11 cellular contexts compared by ENCODE assay signal in the genomic region with DNA sequence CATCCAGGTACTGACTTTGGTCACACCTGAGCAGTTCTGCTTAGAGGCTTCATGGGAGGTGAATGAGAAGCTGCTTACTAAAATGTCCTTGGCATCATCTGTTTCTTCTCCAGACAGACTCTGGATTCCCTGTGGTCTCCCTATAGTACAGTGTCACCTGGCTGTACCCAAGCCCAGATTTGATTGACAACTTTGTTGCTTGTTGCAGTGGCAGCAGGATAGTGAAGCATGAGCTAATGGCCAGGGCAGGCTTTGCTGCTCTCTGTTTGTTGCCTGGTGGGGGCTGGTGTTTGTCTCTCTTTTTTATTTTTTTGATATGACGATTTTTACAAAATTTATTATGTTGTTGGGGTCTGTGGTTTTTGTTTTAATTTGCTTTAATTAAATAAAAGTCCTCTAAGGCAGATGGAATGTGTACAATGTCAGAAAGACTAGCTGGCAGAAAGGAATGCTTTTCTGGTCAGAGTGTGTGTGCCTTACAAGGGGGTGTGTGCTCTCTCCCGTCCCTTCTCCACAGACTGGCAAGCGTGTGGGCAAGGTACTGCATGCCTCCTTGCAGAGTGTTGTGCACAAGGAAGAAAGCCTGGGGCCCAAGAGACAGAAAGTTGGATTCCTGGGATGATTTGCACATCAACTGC. TPM values are rescaled to one million over a fixed set of nuclear protein-coding genes. Genes with fewer than 3 reads are reported as not detected.
A peak's percentile ranks its signal among the peaks of the same experiment; 100 is the strongest.
DNase-seq lines count a peak whose midpoint lies in the region; ATAC-seq and TF ChIP-seq lines count a peak whose summit lies in the region.
"Had no signal": no experiment of that assay in that cellular context is flagged by ENCODE, and none has a peak within 500 bp of the region (broad histone marks: within the 10 kb centered on the region; RNA-seq: fewer than 3 reads in every experiment).

No MANE protein-coding gene starts in this region.

- H3K36me3 ChIP-seq in lower lobe of right lung (peaks cover 33% of the 10 kb centered on the region), upper lobe of left lung (peaks cover 0 to 37% (median 2%) of the 10 kb centered on the region in 4 donors)

- H3K27me3 ChIP-seq in lower lobe of right lung (ENCODE audit: low read depth) (no peaks in the 10 kb centered on the region), upper lobe of left lung (no peaks in the 10 kb centered on the region)

- no peaks in the 10 kb centered on the region for H3K9me3 Mint-ChIP-seq in activated CD8-positive, alpha-beta T cell treated with anti-CD3 and anti-CD28 coated beads, Interleukin-2, amount 10 ng/mL, durations not matched to agents 7 days and 5 days (ENCODE audit: insufficient read depth)
- H3K9me3 Mint-ChIP-seq in activated CD8-positive, alpha-beta T cell treated with anti-CD3 and anti-CD28 coated beads for 36 hours, result no peaks in the 10 kb centered on the region
- peaks cover 2% of the 10 kb centered on the region for H3K9me3 Mint-ChIP-seq in chondrocyte (ENCODE audit: low read depth)

- POLR2A ChIA-PET in activated CD8-positive, alpha-beta T cell treated with anti-CD3 and anti-CD28 coated beads, Interleukin-2, amount 10 ng/mL, durations not matched to agents 7 days and 5 days (lab: Charles Lee), result no interaction called here
- POLR2A ChIA-PET in activated CD8-positive, alpha-beta T cell treated with anti-CD3 and anti-CD28 coated beads for 36 hours (lab: Charles Lee), result no interaction called here

- no peak for TF ChIP-seq EP300 in upper lobe of left lung (IDR thresholded peaks at IDR 0.05)

- H3K4me1 ChIP-seq in lower lobe of right lung (peaks cover 32% of the 10 kb centered on the region), upper lobe of left lung (peaks cover 33 to 42% (median 36%) of the 10 kb centered on the region in 4 donors)

- H3K4me3 Mint-ChIP-seq in activated CD8-positive, alpha-beta T cell treated with anti-CD3 and anti-CD28 coated beads, Interleukin-2, amount 10 ng/mL, durations not matched to agents 7 days and 5 days, result no peak overlapping the region
- H3K4me3 Mint-ChIP-seq in activated CD8-positive, alpha-beta T cell treated with anti-CD3 and anti-CD28 coated beads for 36 hours, result no peak overlapping the region
- peak overlapping the region; percentile 48 for H3K4me3 Mint-ChIP-seq in chondrocyte (ENCODE audit: unreplicated experiment)
- H3K4me3 Mint-ChIP-seq: B cell had no signal

- H3K27ac Mint-ChIP-seq in activated CD8-positive, alpha-beta T cell treated with anti-CD3 and anti-CD28 coated beads, Interleukin-2, amount 10 ng/mL, durations not matched to agents 7 days and 5 days, result peak overlapping the region; percentile 48
- H3K27ac Mint-ChIP-seq in activated CD8-positive, alpha-beta T cell treated with anti-CD3 and anti-CD28 coated beads for 36 hours, result no peak overlapping the region
- peak overlapping the region; percentile 84 for H3K27ac Mint-ChIP-seq in chondrocyte (ENCODE audit: unreplicated experiment)
- H3K27ac Mint-ChIP-seq: B cell had no signal

- DNase-seq in activated CD8-positive, alpha-beta T cell treated with anti-CD3 and anti-CD28 coated beads, Interleukin-2, amount 10 ng/mL, durations not matched to agents 7 days and 5 days, result no peak
- no peak for DNase-seq in activated CD8-positive, alpha-beta T cell treated with anti-CD3 and anti-CD28 coated beads for 36 hours
- DNase-seq in chondrocyte (ENCODE audit: low spot score) (no peak), lower lobe of right lung (no peak), upper lobe of left lung (no peak), NCI-H2227 (lab: John Stamatoyannopoulos, UW; ENCODE audit: unreplicated experiment) (no peak)
- DNase-seq: hippocampal formation, NCI-H1092 had no signal

- no peaks in the 10 kb centered on the region for H3K27me3 Mint-ChIP-seq in activated CD8-positive, alpha-beta T cell treated with anti-CD3 and anti-CD28 coated beads, Interleukin-2, amount 10 ng/mL, durations not matched to agents 7 days and 5 days (ENCODE audit: low read depth)
- H3K27me3 Mint-ChIP-seq in activated CD8-positive, alpha-beta T cell treated with anti-CD3 and anti-CD28 coated beads for 36 hours, result no peaks in the 10 kb centered on the region
- no peaks in the 10 kb centered on the region for H3K27me3 Mint-ChIP-seq in chondrocyte (ENCODE audit: low read depth)
- H3K27me3 Mint-ChIP-seq: B cell had no signal

- H3K36me3 Mint-ChIP-seq in activated CD8-positive, alpha-beta T cell treated with anti-CD3 and anti-CD28 coated beads, Interleukin-2, amount 10 ng/mL, durations not matched to agents 7 days and 5 days (ENCODE audit: low read depth), result peaks cover 46% of the 10 kb centered on the region
- peaks cover 34% of the 10 kb centered on the region for H3K36me3 Mint-ChIP-seq in activated CD8-positive, alpha-beta T cell treated with anti-CD3 and anti-CD28 coated beads for 36 hours (ENCODE audit: low read depth)
- peaks cover 9% of the 10 kb centered on the region for H3K36me3 Mint-ChIP-seq in chondrocyte (ENCODE audit: low read depth)

- no peak for TF ChIP-seq POLR2A in upper lobe of left lung (IDR thresholded peaks at IDR 0.05)

- H3K4me1 Mint-ChIP-seq in activated CD8-positive, alpha-beta T cell treated with anti-CD3 and anti-CD28 coated beads, Interleukin-2, amount 10 ng/mL, durations not matched to agents 7 days and 5 days (ENCODE audit: low read depth), result peaks cover 6% of the 10 kb centered on the region
- peaks cover 6% of the 10 kb centered on the region for H3K4me1 Mint-ChIP-seq in activated CD8-positive, alpha-beta T cell treated with anti-CD3 and anti-CD28 coated beads for 36 hours (ENCODE audit: low read depth)
- peaks cover 51% of the 10 kb centered on the region for H3K4me1 Mint-ChIP-seq in chondrocyte (ENCODE audit: low read depth)

- peak overlapping the region; percentile 78 for H3K27ac ChIP-seq in lower lobe of right lung
- peak overlapping the region; percentile 50 to 90 (median 77) for H3K27ac ChIP-seq in upper lobe of left lung

- no peak for TF ChIP-seq CTCF in activated CD8-positive, alpha-beta T cell treated with anti-CD3 and anti-CD28 coated beads for 36 hours (IDR thresholded peaks at IDR 0.05)
- no peak for TF ChIP-seq CTCF in chondrocyte (IDR thresholded peaks at IDR 0.05)
- no peak for TF ChIP-seq CTCF in lower lobe of right lung (IDR thresholded peaks at IDR 0.05)
- TF ChIP-seq CTCF in upper lobe of left lung (IDR thresholded peaks at IDR 0.05), result no peak

- no peaks in the 10 kb centered on the region for H3K9me3 ChIP-seq in lower lobe of right lung
- H3K9me3 ChIP-seq in upper lobe of left lung, result no peaks in the 10 kb centered on the region

- CTCF ChIA-PET in activated CD8-positive, alpha-beta T cell treated with anti-CD3 and anti-CD28 coated beads, Interleukin-2, amount 10 ng/mL, durations not matched to agents 7 days and 5 days (lab: Charles Lee), result interaction anchor here (0.8 to 1.4 kb wide), 3 partner anchors 19 to 27 kb away, joined by 3 to 5 read pairs (median 3); no protein-coding TSS in a partner anchor
- CTCF ChIA-PET in activated CD8-positive, alpha-beta T cell treated with anti-CD3 and anti-CD28 coated beads for 36 hours (lab: Charles Lee), result interaction anchor here (0.8 kb wide), 1 partner anchor 10 kb away, joined by 3 read pairs; no protein-coding TSS in a partner anchor

- ATAC-seq in activated CD8-positive, alpha-beta T cell treated with anti-CD3 and anti-CD28 coated beads, Interleukin-2, amount 10 ng/mL, durations not matched to agents 7 days and 5 days, result no peak
- ATAC-seq in activated CD8-positive, alpha-beta T cell treated with anti-CD3 and anti-CD28 coated beads for 36 hours, result no peak
- peak; percentile 78 to 82 for ATAC-seq in lower lobe of right lung
- ATAC-seq in upper lobe of left lung (ENCODE audit: low FRiP score in 2 of 2), result peak; percentile 40 to 79
- ATAC-seq in HG03354 (IDR thresholded peaks at IDR 0.05; ENCODE audit: poor library complexity, severe bottlenecking, unreplicated experiment), result no peak
- no peak for ATAC-seq in HG02938 (IDR thresholded peaks at IDR 0.05; ENCODE audit: unreplicated experiment)

- no peak overlapping the region for H3K4me3 ChIP-seq in lower lobe of right lung
- H3K4me3 ChIP-seq in upper lobe of left lung, result no peak overlapping the region

- 38 to 58% methylated on average over 3 of the region's 3 CpGs for WGBS in upper lobe of left lung, 2 donors

- intact Hi-C loops in activated CD8-positive, alpha-beta T cell treated with anti-CD3 and anti-CD28 coated beads for 36 hours (cut with micrococcal nuclease), result no loop called here
- intact Hi-C loops in lower lobe of right lung (cut with DNase I), result no loop called here

RNA-seq across cellular contexts. Expression of a gene that starts 15.3 kb away (rescaled TPM):
- under 1 TPM; 0.29 TPM for total RNA-seq in activated CD8-positive, alpha-beta T cell treated with anti-CD3 and anti-CD28 coated beads, Interleukin-2, amount 10 ng/mL, durations not matched to agents 7 days and 5 days
- total RNA-seq in activated CD8-positive, alpha-beta T cell treated with anti-CD3 and anti-CD28 coated beads for 36 hours, result not detected
- 47.1 to 105 TPM (median 50.3 TPM) in 3 replicates for total RNA-seq in chondrocyte
- total RNA-seq in lower lobe of right lung, result 217 TPM
- 100 to 1,000 TPM in 4 of 6 donors, 10 to 100 TPM in 1, 1 to 10 TPM in 1; 6.3 to 332 (median 140) TPM for total RNA-seq in upper lobe of left lung
- total RNA-seq: B cell had no signal

RNA-seq across cellular contexts. Expression of a gene that starts 34.8 kb away (rescaled TPM):
- 10 to 100 TPM; 49.5 to 50.1 TPM for total RNA-seq in activated CD8-positive, alpha-beta T cell treated with anti-CD3 and anti-CD28 coated beads, Interleukin-2, amount 10 ng/mL, durations not matched to agents 7 days and 5 days
- 10 to 100 TPM; 79.8 to 80.7 TPM for total RNA-seq in activated CD8-positive, alpha-beta T cell treated with anti-CD3 and anti-CD28 coated beads for 36 hours
- total RNA-seq in chondrocyte, result 29.1 to 33.3 TPM (median 31.3 TPM) in 3 replicates
- 32.9 TPM for total RNA-seq in lower lobe of right lung
- total RNA-seq in upper lobe of left lung, result 10 to 100 TPM; 35.8 to 55.5 (median 41.1) TPM

RNA-seq across cellular contexts. Expression of a gene that starts 34.9 kb away (rescaled TPM):
- 10 to 100 TPM; 62.3 to 71.3 TPM for total RNA-seq in activated CD8-positive, alpha-beta T cell treated with anti-CD3 and anti-CD28 coated beads, Interleukin-2, amount 10 ng/mL, durations not matched to agents 7 days and 5 days
- total RNA-seq in activated CD8-positive, alpha-beta T cell treated with anti-CD3 and anti-CD28 coated beads for 36 hours, result 10 to 100 TPM; 28.6 to 36.0 TPM
- total RNA-seq in chondrocyte (60.3 to 69.8 TPM (median 63.4 TPM) in 3 replicates), lower lobe of right lung (110 TPM), upper lobe of left lung (100 to 1,000 TPM in 5 of 6 donors, 10 to 100 TPM in 1; 98.0 to 179 (median 115) TPM)

Comparison
In these comparisons a context has a peak if more than half of its experiments do, and no peak if none do; other contexts are left out.
1. ATAC-seq: peak in lower lobe of right lung (2 of 2) and upper lobe of left lung (2 of 2); none in activated CD8-positive, alpha-beta T cell treated with anti-CD3 and anti-CD28 coated beads, Interleukin-2, amount 10 ng/mL, durations not matched to agents 7 days and 5 days (single experiment), activated CD8-positive, alpha-beta T cell treated with anti-CD3 and anti-CD28 coated beads for 36 hours (single experiment), HG03354 (single experiment) and HG02938 (single experiment).
2. RNA of a gene that starts 15.3 kb away (total RNA-seq): 217 TPM in lower lobe of right lung (single experiment), 6.3 to 332 TPM in upper lobe of left lung and 47.1 to 105 TPM in chondrocyte; 0.29 TPM in activated CD8-positive, alpha-beta T cell treated with anti-CD3 and anti-CD28 coated beads, Interleukin-2, amount 10 ng/mL, durations not matched to agents 7 days and 5 days and not detected in activated CD8-positive, alpha-beta T cell treated with anti-CD3 and anti-CD28 coated beads for 36 hours; every median in the first group is over 4 times any median in the second.